26 cellular contexts compared by ENCODE assay signal in genomic region chr3:124410471-124410870, GRCh38.
DNase-seq lines count a peak whose midpoint lies in the region; ATAC-seq, FAIRE-seq and TF ChIP-seq lines count a peak whose summit lies in the region.
"Had no signal": no experiment of that assay in that cellular context is flagged by ENCODE, and none has a peak within 500 bp of the region (broad histone marks: within the 10 kb centered on the region; RNA-seq: fewer than 3 reads in every experiment).

No MANE protein-coding gene starts in this region.

- no peak overlapping the region for H3K23ac ChIP-seq in H9 (ENCODE audit: insufficient read length, low read depth, low read length)

- H3K4me2 ChIP-seq in A549: peak overlapping the region; percentile 10; the same call in 2 of the 3 replicates
- no peak overlapping the region for H3K4me2 ChIP-seq in mammary epithelial cell (ENCODE audit: insufficient read depth, low read depth, low read length)
- H3K4me2 ChIP-seq in H9 (ENCODE audit: insufficient read depth, insufficient read length, low read length): no peak overlapping the region
- H3K4me2 ChIP-seq in hepatocyte: no peak overlapping the region
- H3K4me2 ChIP-seq: BLaER1 treated with 17β-estradiol and CSF1 and Interleukin-3, amounts not matched to agents 10 nM and 100 nM had no signal

- H3K4me1 ChIP-seq in A549 (peaks cover 11% of the 10 kb centered on the region), mammary epithelial cell (ENCODE audit: insufficient read depth, low read length) (no peaks in the 10 kb centered on the region), H9 (ENCODE audit: insufficient read depth, low read length) (no peaks in the 10 kb centered on the region), hepatocyte (ENCODE audit: insufficient read depth) (peaks cover 7% of the 10 kb centered on the region)
- H3K4me1 ChIP-seq: BLaER1 treated with 17β-estradiol and CSF1 and Interleukin-3, amounts not matched to agents 10 nM and 100 nM; Peyer's patch had no signal

- H4K20me1 ChIP-seq in mammary epithelial cell (ENCODE audit: insufficient read depth, low read length) (no peaks in the 10 kb centered on the region), H9 (ENCODE audit: control insufficient read depth, insufficient read depth, insufficient read length) (no peaks in the 10 kb centered on the region), hepatocyte (ENCODE audit: insufficient read depth, poor library complexity, severe bottlenecking) (no peaks in the 10 kb centered on the region)
- H4K20me1 ChIP-seq: BLaER1 treated with 17β-estradiol and CSF1 and Interleukin-3, amounts not matched to agents 10 nM and 100 nM had no signal

- no peaks in the 10 kb centered on the region for H3K23me2 ChIP-seq in H9 (ENCODE audit: insufficient read length, low read depth, low read length, poor library complexity, severe bottlenecking)

- CTCF ChIA-PET in A549 (lab: Yijun Ruan, JAX) (interaction anchor here (1.0 kb wide), 2 partner anchors 10 to 155 kb away, joined by 3 to 4 read pairs; no protein-coding TSS in a partner anchor), mammary epithelial cell (lab: Charles Lee; ENCODE audit: low non-redundant PET) (no interaction called here)

- no peak overlapping the region for H3K56ac ChIP-seq in H9 (ENCODE audit: insufficient read length, low read depth, low read length)

- H3K27ac ChIP-seq in A549 (no peak overlapping the region), mammary epithelial cell (ENCODE audit: insufficient read depth, low read depth, low read length) (no peak overlapping the region), H9 (ENCODE audit: insufficient read length, low read depth, low read length) (no peak overlapping the region), hepatocyte (no peak overlapping the region)
- H3K27ac ChIP-seq: BLaER1 treated with 17β-estradiol and CSF1 and Interleukin-3, amounts not matched to agents 10 nM and 100 nM; Peyer's patch; upper lobe of left lung had no signal

- H2BK5ac ChIP-seq in H9 (ENCODE audit: insufficient read length, low read length): no peak overlapping the region

- no peak overlapping the region for H2AK5ac ChIP-seq in H9 (ENCODE audit: insufficient read length, low read length)

- no peak overlapping the region for H3K4me3 ChIP-seq in A549
- no peak overlapping the region for H3K4me3 ChIP-seq in mammary epithelial cell (replicated peaks in 1 of 3; ENCODE audit: insufficient read depth in 1 of 3, low read depth in 2 of 3, low read length in 3 of 3)
- no peak overlapping the region for H3K4me3 ChIP-seq in hepatocyte
- H3K4me3 ChIP-seq: BLaER1 treated with 17β-estradiol and CSF1 and Interleukin-3, amounts not matched to agents 10 nM and 100 nM; Peyer's patch; upper lobe of left lung had no signal

- no peaks in the 10 kb centered on the region for H3K27me3 Mint-ChIP-seq in H9 (ENCODE audit: low read depth)

- TF ChIP-seq CTCF in A549 (IDR thresholded peaks at IDR 0.05): no peak
- no peak for TF ChIP-seq CTCF in mammary epithelial cell (conservative IDR thresholded peaks at IDR 0.05 in 1 of 2, IDR thresholded peaks at IDR 0.05 in 1 of 2; ENCODE audit: extremely low read depth in 1 of 2, insufficient read depth in 1 of 2, low read depth in 1 of 2, low read length in 2 of 2)
- TF ChIP-seq CTCF in H9 (conservative IDR thresholded peaks at IDR 0.05): no peak
- no peak for TF ChIP-seq CTCF in hepatocyte (IDR thresholded peaks at IDR 0.05; ENCODE audit: poor library complexity)

- POLR2A ChIA-PET in A549 (lab: Yijun Ruan, JAX): no interaction called here

- H3K9me2 ChIP-seq in hepatocyte (replicated peaks; ENCODE audit: insufficient read depth): no peaks in the 10 kb centered on the region

- no peak overlapping the region for H3K18ac ChIP-seq in H9 (ENCODE audit: insufficient read length, low read depth, low read length)

- no peak for ATAC-seq in A549
- ATAC-seq: naive thymus-derived CD4-positive, alpha-beta T cell; stimulated activated effector memory CD8-positive, alpha-beta T cell treated with anti-CD3 and anti-CD28 coated beads, Interleukin-12 subunit alpha, Interleukin-12 subunit beta, amount 100 ng/mL, for 72 hours had no signal

- intact Hi-C loops in mammary epithelial cell (cut with micrococcal nuclease): no loop called here

- 55% methylated on average over 3 of the region's 3 CpGs for WGBS in A549 (ENCODE audit: missing lambda C conversion rate)
- WGBS in mammary epithelial cell (ENCODE audit: low coverage, missing lambda C conversion rate): 90% methylated on average over 3 of the region's 3 CpGs
- WGBS in H9 (ENCODE audit: extremely low coverage, insufficient read length, low lambda C conversion rate): no CpG with 5 or more reads among the region's 3 CpGs
- 84% methylated on average over 3 of the region's 3 CpGs for WGBS in hepatocyte (ENCODE audit: low lambda C conversion rate, missing lambda C conversion rate)

- H3K27ac Mint-ChIP-seq in H9: no peak overlapping the region
- H3K27ac Mint-ChIP-seq: HFFc6; naive thymus-derived CD4-positive, alpha-beta T cell; stimulated activated effector memory CD8-positive, alpha-beta T cell treated with anti-CD3 and anti-CD28 coated beads, Interleukin-12 subunit alpha, Interleukin-12 subunit beta, amount 100 ng/mL, for 72 hours; T-helper 1 cell treated with Interleukin-12 subunit alpha and Interleukin-12 subunit beta and Interleukin-4 antibody, amounts not matched to agents 30 μg/mL and 1 μg/mL, for 36 hours had no signal

- DNase-seq in A549 (ENCODE audit: low read depth in 1 of 2, low spot score in 1 of 2): no peak
- DNase-seq in M059J (ENCODE audit: low read depth): peak; percentile 28
- DNase-seq in mammary epithelial cell: peak; percentile 23
- DNase-seq in kidney glomerular epithelial cell (lab: John Stamatoyannopoulos, UW): peak; percentile 30
- no peak for DNase-seq in DMS79 (lab: John Stamatoyannopoulos, UW)
- DNase-seq in H9: no peak
- no peak for DNase-seq in hepatocyte (ENCODE audit: low spot score)
- no peak for DNase-seq in GM03348 (ENCODE audit: low spot score)
- DNase-seq: activated CD8-positive, alpha-beta memory T cell treated with anti-CD3 and anti-CD28 coated beads for 24 hours; activated gamma-delta T cell treated with Interleukin-2 at 50 U/mL for 16 hours; activated T-cell treated with anti-CD3 and anti-CD28 coated beads, Interleukin-2, amount 50 U/mL, for 1 hour; cortex of kidney; HFFc6; KG1; left cardiac atrium; naive thymus-derived CD4-positive, alpha-beta T cell; NCI-H1694; NCI-H2171; NCI-H526; occipital lobe; Peyer's patch; substantia nigra; upper lobe of left lung had no signal

- H4K5ac ChIP-seq in H9 (ENCODE audit: insufficient read length, low read depth, low read length): no peak overlapping the region

- H2BK12ac ChIP-seq in H9 (ENCODE audit: insufficient read length, low read depth, low read length): no peak overlapping the region

- H3K4me3 Mint-ChIP-seq in H9: no peak overlapping the region
- H3K4me3 Mint-ChIP-seq: naive thymus-derived CD4-positive, alpha-beta T cell; stimulated activated effector memory CD8-positive, alpha-beta T cell treated with anti-CD3 and anti-CD28 coated beads, Interleukin-12 subunit alpha, Interleukin-12 subunit beta, amount 100 ng/mL, for 72 hours; T-helper 1 cell treated with Interleukin-12 subunit alpha and Interleukin-12 subunit beta and Interleukin-4 antibody, amounts not matched to agents 30 μg/mL and 1 μg/mL, for 36 hours had no signal

- no peak for TF ChIP-seq EP300 in A549 (IDR thresholded peaks at IDR 0.05)

- no peaks in the 10 kb centered on the region for H3K27me3 ChIP-seq in mammary epithelial cell (ENCODE audit: insufficient read depth, low read length)
- H3K27me3 ChIP-seq in H9 (ENCODE audit: insufficient read depth, low read length): no peaks in the 10 kb centered on the region
- no peaks in the 10 kb centered on the region for H3K27me3 ChIP-seq in hepatocyte
- H3K27me3 ChIP-seq: BLaER1 treated with 17β-estradiol and CSF1 and Interleukin-3, amounts not matched to agents 10 nM and 100 nM; Peyer's patch; upper lobe of left lung had no signal

- H4K91ac ChIP-seq in H9 (ENCODE audit: insufficient read length, low read depth, low read length): no peak overlapping the region

- no TSS peak for BruUV-seq in mammary epithelial cell (replicated peaks; lab: Mats Ljungman, UMichigan)

- no peaks in the 10 kb centered on the region for H3K36me3 ChIP-seq in mammary epithelial cell (ENCODE audit: insufficient read depth, low read length)
- no peaks in the 10 kb centered on the region for H3K36me3 ChIP-seq in hepatocyte (replicated peaks; ENCODE audit: insufficient read depth, low read depth)
- H3K36me3 ChIP-seq: Peyer's patch had no signal

- H3T11ph ChIP-seq in H9 (ENCODE audit: low read length): no peak overlapping the region

- dilution Hi-C loops in mammary epithelial cell (cut with HindIII; ENCODE audit: low sequenced_read_pairs): no loop called here

- in situ Hi-C loops in mammary epithelial cell (cut with MboI; ENCODE audit: low sequenced_read_pairs in 2 of 2): no loop called here

- no peak overlapping the region for H4K8ac ChIP-seq in H9 (replicated peaks; ENCODE audit: insufficient read length, low read depth, low read length)

- no peak for TF ChIP-seq RAD21 in A549 (conservative IDR thresholded peaks at IDR 0.05 in 1 of 2, IDR thresholded peaks at IDR 0.05 in 1 of 2)

- no peaks in the 10 kb centered on the region for H3K9me3 Mint-ChIP-seq in H9
- H3K9me3 Mint-ChIP-seq: HFFc6; naive thymus-derived CD4-positive, alpha-beta T cell; stimulated activated effector memory CD8-positive, alpha-beta T cell treated with anti-CD3 and anti-CD28 coated beads, Interleukin-12 subunit alpha, Interleukin-12 subunit beta, amount 100 ng/mL, for 72 hours; T-helper 1 cell treated with Interleukin-12 subunit alpha and Interleukin-12 subunit beta and Interleukin-4 antibody, amounts not matched to agents 30 μg/mL and 1 μg/mL, for 36 hours had no signal

- H2AFZ ChIP-seq in mammary epithelial cell (ENCODE audit: low read depth, low read length) (no peak overlapping the region), H9 (ENCODE audit: low read length) (no peak overlapping the region), hepatocyte (no peak overlapping the region)

- H2BK120ac ChIP-seq in H9 (ENCODE audit: low read depth, low read length, poor library complexity, severe bottlenecking): no peak overlapping the region

- no peaks in the 10 kb centered on the region for H3K79me1 ChIP-seq in H9 (ENCODE audit: insufficient read depth, low read depth, low read length, poor library complexity, severe bottlenecking)

- no peaks in the 10 kb centered on the region for H3K36me3 Mint-ChIP-seq in H9 (ENCODE audit: insufficient read depth in 1 of 3, low read depth in 3 of 3)
- H3K36me3 Mint-ChIP-seq: naive thymus-derived CD4-positive, alpha-beta T cell; stimulated activated effector memory CD8-positive, alpha-beta T cell treated with anti-CD3 and anti-CD28 coated beads, Interleukin-12 subunit alpha, Interleukin-12 subunit beta, amount 100 ng/mL, for 72 hours had no signal

- peaks cover 6% of the 10 kb centered on the region in 2 experiments for H3K4me1 Mint-ChIP-seq in H9
- H3K4me1 Mint-ChIP-seq: naive thymus-derived CD4-positive, alpha-beta T cell; stimulated activated effector memory CD8-positive, alpha-beta T cell treated with anti-CD3 and anti-CD28 coated beads, Interleukin-12 subunit alpha, Interleukin-12 subunit beta, amount 100 ng/mL, for 72 hours had no signal

- H2BK20ac ChIP-seq in H9 (ENCODE audit: low read depth, low read length, poor library complexity, severe bottlenecking): no peak overlapping the region

- H3K9ac ChIP-seq in mammary epithelial cell (ENCODE audit: insufficient read depth, low read length): no peak overlapping the region
- no peak overlapping the region for H3K9ac ChIP-seq in H9 (ENCODE audit: extremely low read depth, insufficient read length, low read length)
- H3K9ac ChIP-seq: BLaER1 treated with 17β-estradiol and CSF1 and Interleukin-3, amounts not matched to agents 10 nM and 100 nM had no signal

- H3K14ac ChIP-seq in H9 (ENCODE audit: insufficient read depth, low read length): no peak overlapping the region

- H3K9me3 ChIP-seq in A549 (no peaks in the 10 kb centered on the region), mammary epithelial cell (replicated peaks; ENCODE audit: insufficient read depth, low read length) (no peaks in the 10 kb centered on the region), H9 (ENCODE audit: control insufficient read depth, low read depth, low read length) (no peaks in the 10 kb centered on the region), hepatocyte (ENCODE audit: low read depth) (no peaks in the 10 kb centered on the region)
- H3K9me3 ChIP-seq: BLaER1 treated with 17β-estradiol and CSF1 and Interleukin-3, amounts not matched to agents 10 nM and 100 nM; Peyer's patch; upper lobe of left lung had no signal

- H3K79me2 ChIP-seq in mammary epithelial cell (ENCODE audit: insufficient read depth, low read length) (no peaks in the 10 kb centered on the region), H9 (ENCODE audit: insufficient read depth, low read length) (no peaks in the 10 kb centered on the region), hepatocyte (no peaks in the 10 kb centered on the region)

- no peak overlapping the region for H2BK15ac ChIP-seq in H9 (ENCODE audit: low read depth, low read length)

- TF ChIP-seq POLR2A in A549 (IDR thresholded peaks at IDR 0.05; ENCODE audit: low read length): no peak

- H3K4ac ChIP-seq in H9 (ENCODE audit: low read depth, low read length): no peak overlapping the region

- no peak for FAIRE-seq in A549 (lab: Jason Lieb, UNC)

Comparison
In these comparisons a context has a peak if more than half of its experiments do, and no peak if none do; other contexts are left out.
1. DNase-seq: peak in M059J (single experiment), mammary epithelial cell (single experiment) and kidney glomerular epithelial cell (single experiment); none in A549 (0 of 2), DMS79 (single experiment), H9 (single experiment), hepatocyte (single experiment) and GM03348 (single experiment).